Comparison of ENCODE assay signal across 16 cellular contexts in genomic region chr10:116080553-116080952, GRCh38.
DNase-seq lines count a peak whose midpoint lies in the region; ATAC-seq, FAIRE-seq and TF ChIP-seq lines count a peak whose summit lies in the region.
"Had no signal": no experiment of that assay in that cellular context is flagged by ENCODE, and none has a peak within 500 bp of the region (broad histone marks: within the 10 kb centered on the region; RNA-seq: fewer than 3 reads in every experiment).

No MANE protein-coding gene starts in this region.

- H3K9ac ChIP-seq in NT2/D1 (ENCODE audit: insufficient read length, low read depth) (no peak overlapping the region), endodermal cell (ENCODE audit: extremely low read depth, low read length, poor library complexity, severe bottlenecking) (no peak overlapping the region)

- H3K27me3 Mint-ChIP-seq in endodermal cell (ENCODE audit: insufficient read depth), result peaks cover 5% of the 10 kb centered on the region
- H3K27me3 Mint-ChIP-seq: CD4-positive, alpha-beta T cell; progenitor cell of endocrine pancreas had no signal

- FAIRE-seq in H54 (lab: Jason Lieb, UNC), result no peak
- FAIRE-seq: colon had no signal

- H3K4me3 Mint-ChIP-seq in endodermal cell, result no peak overlapping the region
- H3K4me3 Mint-ChIP-seq: CD4-positive, alpha-beta T cell had no signal

- H3K9me3 ChIP-seq in NT2/D1 (ENCODE audit: insufficient read depth, low read length) (no peaks in the 10 kb centered on the region), endodermal cell (ENCODE audit: control insufficient read depth, low read length) (no peaks in the 10 kb centered on the region)
- H3K9me3 ChIP-seq: vagina had no signal

- peak overlapping the region; percentile 76 for H3K27ac Mint-ChIP-seq in endodermal cell
- H3K27ac Mint-ChIP-seq: CD4-positive, alpha-beta T cell; progenitor cell of endocrine pancreas had no signal

- H3K36me3 Mint-ChIP-seq in endodermal cell (ENCODE audit: low read depth), result no peaks in the 10 kb centered on the region

- peaks cover 13% of the 10 kb centered on the region for H3K4me1 Mint-ChIP-seq in endodermal cell

- H3K36me3 ChIP-seq in NT2/D1 (ENCODE audit: insufficient read depth, insufficient read length, low read length) (no peaks in the 10 kb centered on the region), endodermal cell (ENCODE audit: control insufficient read depth, insufficient read depth, low read length) (no peaks in the 10 kb centered on the region)
- H3K36me3 ChIP-seq: vagina had no signal

- DNase-seq in H54 (ENCODE audit: insufficient read length, low spot score) (peak; percentile 51), NT2/D1 (ENCODE audit: low read depth, low spot score) (peak; percentile 5), endodermal cell (peak; percentile 83), renal cortical epithelial cell (ENCODE audit: low read depth) (peak; percentile 93), NCI-H187 treated with DMSO at 0.1 percent for 48 hours (lab: John Stamatoyannopoulos, UW) (no peak)
- DNase-seq: activated CD4-positive, alpha-beta T cell treated with anti-CD3 and anti-CD28 coated beads, Interleukin-2, amount 50 U/mL, for 48 hours; CD4-positive, alpha-beta T cell; left colon; NCI-H69; SHP77 treated with DMSO at 0.1 percent for 48 hours; stimulated activated naive CD8-positive, alpha-beta T cell treated with anti-CD3 and anti-CD28 coated beads, Interleukin-15, Interleukin-2, amounts not matched to agents 100 U/mL and 50 U/mL, for 24 hours had no signal

- H3K4me3 ChIP-seq in NT2/D1 (ENCODE audit: insufficient read length, low read depth), result no peak overlapping the region
- no peak overlapping the region for H3K4me3 ChIP-seq in endodermal cell (ENCODE audit: low read length)
- H3K4me3 ChIP-seq: vagina had no signal

- H3K27ac ChIP-seq in endodermal cell (ENCODE audit: low read depth, low read length), result no peak overlapping the region
- H3K27ac ChIP-seq: vagina had no signal

- no peaks in the 10 kb centered on the region for H3K27me3 ChIP-seq in NT2/D1 (ENCODE audit: insufficient read depth, insufficient read length)
- H3K27me3 ChIP-seq in endodermal cell (ENCODE audit: control insufficient read depth, insufficient read depth, low read length, poor library complexity, severe bottlenecking), result no peaks in the 10 kb centered on the region
- H3K27me3 ChIP-seq: vagina had no signal

- ATAC-seq in GM21381 (IDR thresholded peaks at IDR 0.05; ENCODE audit: unreplicated experiment) (no peak), HG02852 (IDR thresholded peaks at IDR 0.05; ENCODE audit: unreplicated experiment) (no peak)
- ATAC-seq: left colon; stimulated activated naive CD8-positive, alpha-beta T cell treated with anti-CD3 and anti-CD28 coated beads, Interleukin-15, Interleukin-2, amounts not matched to agents 100 U/mL and 50 U/mL, for 24 hours had no signal

- no peaks in the 10 kb centered on the region for H3K4me1 ChIP-seq in NT2/D1 (ENCODE audit: insufficient read depth, insufficient read length)
- H3K4me1 ChIP-seq in endodermal cell (ENCODE audit: control insufficient read depth, insufficient read depth, low read length), result peaks cover 3% of the 10 kb centered on the region
- H3K4me1 ChIP-seq: vagina had no signal

- H3K9me3 Mint-ChIP-seq in endodermal cell, result no peaks in the 10 kb centered on the region
- H3K9me3 Mint-ChIP-seq: CD4-positive, alpha-beta T cell had no signal

- TF ChIP-seq CTCF in endodermal cell (conservative IDR thresholded peaks at IDR 0.05), result no peak

- WGBS in endodermal cell (ENCODE audit: insufficient coverage in 1 of 2, insufficient read length in 1 of 2), 2 experiments, result 74 to 100% methylated on average over 1 to 4 of the region's 4 CpGs

- no peak for TF ChIP-seq POLR2A in H54 (IDR thresholded peaks at IDR 0.05; ENCODE audit: low read depth, low read length)
